ENCODE assay signal across 21 cellular contexts in genomic region chr4:124666496-124666895, GRCh38. TPM values are rescaled to one million over a fixed set of nuclear protein-coding genes. Genes with fewer than 3 reads are reported as not detected.
DNase-seq lines count a peak whose midpoint lies in the region; ATAC-seq and TF ChIP-seq lines count a peak whose summit lies in the region.
"Had no signal": no experiment of that assay in that cellular context is flagged by ENCODE, and none has a peak within 500 bp of the region (broad histone marks: within the 10 kb centered on the region; RNA-seq: fewer than 3 reads in every experiment).

No MANE protein-coding gene starts in this region.

- H3K4me1 Mint-ChIP-seq in WTC11 = no peaks in the 10 kb centered on the region
- H3K4me1 Mint-ChIP-seq: B cell; CD4-positive, CD25-positive, alpha-beta regulatory T cell had no signal

- no peaks in the 10 kb centered on the region for H3K4me1 ChIP-seq in spleen
- H3K4me1 ChIP-seq: BLaER1, Caco-2, HAP-1 had no signal

- H3K36me3 ChIP-seq in spleen = peaks cover 0 to 27% (median 3%) of the 10 kb centered on the region in 6 donors

- no peaks in the 10 kb centered on the region for H3K9me3 ChIP-seq in spleen
- H3K9me3 ChIP-seq: Caco-2, HAP-1 had no signal

- TF ChIP-seq POLR2A in spleen (IDR thresholded peaks at IDR 0.05) = no peak

- no peak for TF ChIP-seq CTCF in WTC11 (IDR thresholded peaks at IDR 0.05)
- no peak for TF ChIP-seq CTCF in spleen (IDR thresholded peaks at IDR 0.05 in 8 of 11, conservative IDR thresholded peaks at IDR 0.05 in 3 of 11)

- in situ Hi-C loops in SK-MEL-5 (cut with HindIII; ENCODE audit: low pct_unique_long_range_greater_than_20kb, low sequenced_read_pairs) = no loop called here

- 82 to 94% (median 87%) methylated on average over 2 of the region's 2 CpGs for WGBS in spleen, 5 donors

- H3K27me3 ChIP-seq in spleen (replicated peaks in 1 of 7) = no peaks in the 10 kb centered on the region
- H3K27me3 ChIP-seq: BLaER1 had no signal

- H3K9me3 Mint-ChIP-seq in WTC11 = no peaks in the 10 kb centered on the region
- H3K9me3 Mint-ChIP-seq: CD8-positive, alpha-beta T cell; HFFc6 had no signal

- DNase-seq in SK-MEL-5 (ENCODE audit: low read depth, low spot score) = peak; percentile 4
- DNase-seq in WTC11 (ENCODE audit: low spot score) = no peak
- peak; percentile 65 for DNase-seq in myocyte (ENCODE audit: low read depth)
- peak; percentile 26 for DNase-seq in pons (ENCODE audit: low spot score)
- no peak for DNase-seq in Ammon's horn (ENCODE audit: low spot score)
- DNase-seq in activated CD4-positive, alpha-beta T cell treated with anti-CD3 and anti-CD28 coated beads, Interleukin-2, amount 50 U/mL, for 48 hours = no peak
- DNase-seq in spleen = no peak
- DNase-seq: Caco-2; CD4-positive, CD25-positive, alpha-beta regulatory T cell; CD8-positive, alpha-beta T cell; DMS 273 treated with DMSO at 0.1 percent for 48 hours; DMS79; EL; GDM1; GOT3; HFFc6 had no signal

- POLR2A ChIA-PET in WTC11 (lab: Charles Lee) = no interaction called here

- no peaks in the 10 kb centered on the region for H3K27me3 Mint-ChIP-seq in WTC11 (ENCODE audit: low read depth)
- H3K27me3 Mint-ChIP-seq: B cell; CD4-positive, CD25-positive, alpha-beta regulatory T cell had no signal

- CTCF ChIA-PET in WTC11 (lab: Charles Lee) = no interaction called here

- intact Hi-C loops in spleen (cut with DNase I; ENCODE audit: low total_unique reads) = no loop called here

- no peak for ATAC-seq in WTC11
- ATAC-seq: CD8-positive, alpha-beta T cell; GM12878 had no signal

- H3K27ac ChIP-seq in spleen = no peak overlapping the region
- H3K27ac ChIP-seq: BLaER1, C4-2B had no signal

- no peak overlapping the region for H3K4me3 ChIP-seq in spleen
- H3K4me3 ChIP-seq: BLaER1, GM12878, HAP-1 had no signal

- H3K27ac Mint-ChIP-seq in WTC11 = 0 out of 2 replicates have a peak overlapping the region, but pooled peaks have one; percentile 9
- H3K27ac Mint-ChIP-seq: B cell; CD4-positive, CD25-positive, alpha-beta regulatory T cell; CD8-positive, alpha-beta T cell; HFFc6 had no signal

- no peak overlapping the region for H3K4me3 Mint-ChIP-seq in WTC11
- H3K4me3 Mint-ChIP-seq: B cell; CD4-positive, CD25-positive, alpha-beta regulatory T cell; CD8-positive, alpha-beta T cell; HFFc6 had no signal

- H3K36me3 Mint-ChIP-seq in WTC11 = peaks cover 30% of the 10 kb centered on the region
- H3K36me3 Mint-ChIP-seq: CD4-positive, CD25-positive, alpha-beta regulatory T cell; CD8-positive, alpha-beta T cell had no signal

TF ChIP-seq in WTC11, 78 proteins besides CTCF, POLR2A, EP300 and RAD21 (continues in another document):
- TF ChIP-seq CREM (CRISPR knock-in tag; IDR thresholded peaks at IDR 0.05) (no peak), AR (CRISPR knock-in tag; IDR thresholded peaks at IDR 0.05) (no peak), ZNF219 (CRISPR knock-in tag; IDR thresholded peaks at IDR 0.05; ENCODE audit: borderline replicate concordance) (no peak), ELF4 (CRISPR knock-in tag; IDR thresholded peaks at IDR 0.05; ENCODE audit: low read depth) (no peak), ESRRA (CRISPR knock-in tag; IDR thresholded peaks at IDR 0.05; ENCODE audit: borderline replicate concordance) (no peak), ZNF232 (CRISPR knock-in tag; IDR thresholded peaks at IDR 0.05) (no peak), FOXJ3 (CRISPR knock-in tag; IDR thresholded peaks at IDR 0.05; ENCODE audit: borderline replicate concordance) (no peak), USF2 (CRISPR knock-in tag; IDR thresholded peaks at IDR 0.05) (no peak), MXD4 (CRISPR knock-in tag; IDR thresholded peaks at IDR 0.05; ENCODE audit: borderline replicate concordance) (no peak), PRDM15 (CRISPR knock-in tag; IDR thresholded peaks at IDR 0.05) (no peak), FOXP4 (CRISPR knock-in tag; IDR thresholded peaks at IDR 0.05) (no peak)
- TF ChIP-seq, protein P1, sequence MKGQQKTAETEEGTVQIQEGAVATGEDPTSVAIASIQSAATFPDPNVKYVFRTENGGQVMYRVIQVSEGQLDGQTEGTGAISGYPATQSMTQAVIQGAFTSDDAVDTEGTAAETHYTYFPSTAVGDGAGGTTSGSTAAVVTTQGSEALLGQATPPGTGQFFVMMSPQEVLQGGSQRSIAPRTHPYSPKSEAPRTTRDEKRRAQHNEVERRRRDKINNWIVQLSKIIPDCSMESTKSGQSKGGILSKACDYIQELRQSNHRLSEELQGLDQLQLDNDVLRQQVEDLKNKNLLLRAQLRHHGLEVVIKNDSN (CRISPR knock-in tag; IDR thresholded peaks at IDR 0.05) = no peak

RNA-seq across cellular contexts. Expression of gene ANKRD50, which starts 46.0 kb away (rescaled TPM):
- 11.5 and 13.0 TPM in 2 replicates for total RNA-seq in SK-MEL-5 (2014; rRNA removed; shearing (Covaris generic))
- 7.2 and 11.0 TPM in 2 replicates for polyA plus RNA-seq in SK-MEL-5 (2015; cell fraction: cytosol; rRNA removed)
- 11.6 and 12.4 TPM in 2 replicates for polyA plus RNA-seq in SK-MEL-5 (2015; cell fraction: nucleus; rRNA removed)
- total RNA-seq in WTC11 (2021) (17.3 to 18.4 TPM (median 18.1 TPM) in 3 replicates), myocyte (20.0 and 20.8 TPM in 2 replicates), spleen (10 to 100 TPM in 4 of 7 donors, 1 to 10 TPM in 3; 7.2 to 11.9 (median 10.5) TPM)
- 9.4 TPM for polyA plus RNA-seq in myocyte (2012)
- 1 to 10 TPM in 1 of 3 donors, under 1 TPM in 2; 0.52 to 1.2 (median 0.85) TPM for polyA plus RNA-seq in spleen

Comparison
In these comparisons a context has a peak if more than half of its experiments do, and no peak if none do; other contexts are left out.
1. DNase-seq: peak in SK-MEL-5 (single experiment), myocyte (single experiment) and pons (single experiment); none in WTC11 (single experiment), Ammon's horn (single experiment), activated CD4-positive, alpha-beta T cell treated with anti-CD3 and anti-CD28 coated beads, Interleukin-2, amount 50 U/mL, for 48 hours (0 of 2) and spleen (single experiment).